Comparison of ENCODE assay signal across 8 cellular contexts in genomic region chr14:89365071-89365801, GRCh38. TPM values are rescaled to one million over a fixed set of nuclear protein-coding genes. Genes with fewer than 3 reads are reported as not detected.
DNase-seq lines count a peak whose midpoint lies in the region; ATAC-seq and TF ChIP-seq lines count a peak whose summit lies in the region.

No MANE protein-coding gene starts in this region.

- H3K36me3 Mint-ChIP-seq in activated B cell treated with CpG ODN at 0.5 μM for 24 hours (ENCODE audit: low read depth) (peaks cover 7% of the 10 kb centered on the region), endothelial cell (ENCODE audit: low read depth, unreplicated experiment) (peaks cover 10% of the 10 kb centered on the region)

- no peaks in the 10 kb centered on the region for H3K27me3 ChIP-seq in vagina

- ATAC-seq in HG03196 (IDR thresholded peaks at IDR 0.05; ENCODE audit: unreplicated experiment), result peak; percentile 92
- peak; percentile 93 for ATAC-seq in activated B cell treated with CpG ODN at 0.5 μM for 24 hours (ENCODE audit: low read depth)

- no peak overlapping the region for H3K27ac ChIP-seq in vagina

- H3K27me3 Mint-ChIP-seq in activated B cell treated with CpG ODN at 0.5 μM for 24 hours, result no peaks in the 10 kb centered on the region
- H3K27me3 Mint-ChIP-seq in endothelial cell (ENCODE audit: unreplicated experiment), result peaks cover 4% of the 10 kb centered on the region

- no peaks in the 10 kb centered on the region for H3K36me3 ChIP-seq in vagina

- intact Hi-C loops in activated B cell treated with CpG ODN at 0.5 μM for 24 hours (cut with micrococcal nuclease) (loop anchor here (1.0 to 2.0 kb wide), 6 partner anchors 14 to 65 kb away; no protein-coding TSS in a partner anchor), vagina (cut with DNase I) (no loop called here)

- peaks cover 2% of the 10 kb centered on the region for H3K9me3 Mint-ChIP-seq in activated B cell treated with CpG ODN at 0.5 μM for 24 hours
- no peaks in the 10 kb centered on the region for H3K9me3 Mint-ChIP-seq in endothelial cell (ENCODE audit: unreplicated experiment)

- POLR2A ChIA-PET in activated B cell treated with CpG ODN at 0.5 μM for 24 hours (lab: Charles Lee), result interaction anchor here (0.5 to 3.3 kb wide), 19 partner anchors 10 to 187 kb away, joined by 3 to 43 read pairs (median 4); no protein-coding TSS in a partner anchor

- CTCF ChIA-PET in activated B cell treated with CpG ODN at 0.5 μM for 24 hours (lab: Charles Lee), result interaction anchor here (1.5 to 2.0 kb wide), 3 partner anchors 19 to 188 kb away, joined by 4 to 8 read pairs (median 8); no protein-coding TSS in a partner anchor

- peaks cover 63% of the 10 kb centered on the region for H3K4me1 ChIP-seq in vagina

- H3K4me1 Mint-ChIP-seq in activated B cell treated with CpG ODN at 0.5 μM for 24 hours (peaks cover 67% of the 10 kb centered on the region), endothelial cell (ENCODE audit: unreplicated experiment) (peaks cover 39% of the 10 kb centered on the region)

- H3K27ac Mint-ChIP-seq in activated B cell treated with CpG ODN at 0.5 μM for 24 hours (peak overlapping the region; percentile 94), endothelial cell (ENCODE audit: unreplicated experiment) (peak overlapping the region; percentile 84)

- H3K4me3 Mint-ChIP-seq in activated B cell treated with CpG ODN at 0.5 μM for 24 hours (peak overlapping the region; percentile 80), endothelial cell (ENCODE audit: unreplicated experiment) (no peak overlapping the region)

- DNase-seq in GM19238 (ENCODE audit: insufficient read length, low spot score), result peak; percentile 58
- peak; percentile 43 for DNase-seq in activated B cell treated with CpG ODN at 0.5 μM for 24 hours
- peak; percentile 23 for DNase-seq in endothelial cell (ENCODE audit: low spot score)
- peak; percentile 13 to 20 for DNase-seq in stimulated activated CD4-positive, alpha-beta T cell treated with anti-CD3 and anti-CD28 coated beads, Interleukin-1b, Interleukin-23, amount 100 ng/mL, for 1 hour (ENCODE audit: low read depth in 2 of 2)
- no peak for DNase-seq in SHP77 (lab: John Stamatoyannopoulos, UW)
- no peak for DNase-seq in vagina (ENCODE audit: extremely low spot score in 2 of 2)
- DNase-seq in hippocampal formation (lab: John Stamatoyannopoulos, UW), result no peak

- TF ChIP-seq CTCF in activated B cell treated with CpG ODN at 0.5 μM for 24 hours (IDR thresholded peaks at IDR 0.05) (no peak), endothelial cell (IDR thresholded peaks at IDR 0.05; ENCODE audit: unreplicated experiment) (no peak), vagina (IDR thresholded peaks at IDR 0.05) (no peak)

- no peak for TF ChIP-seq POLR2A in vagina (IDR thresholded peaks at IDR 0.05)

- no peaks in the 10 kb centered on the region for H3K9me3 ChIP-seq in vagina

- no peak overlapping the region for H3K4me3 ChIP-seq in vagina

RNA-seq across cellular contexts. Expression of gene FOXN3, which starts 51.8 kb away (rescaled TPM):
- total RNA-seq in activated B cell treated with CpG ODN at 0.5 μM for 24 hours (88.2 and 106 TPM in 2 replicates), endothelial cell (ENCODE audit: unreplicated experiment) (108 TPM), vagina (111 TPM)

Comparison
In these comparisons a context has a peak if more than half of its experiments do, and no peak if none do; other contexts are left out.
1. DNase-seq: peak in GM19238 (single experiment), activated B cell treated with CpG ODN at 0.5 μM for 24 hours (single experiment), endothelial cell (single experiment) and stimulated activated CD4-positive, alpha-beta T cell treated with anti-CD3 and anti-CD28 coated beads, Interleukin-1b, Interleukin-23, amount 100 ng/mL, for 1 hour (2 of 2); none in SHP77 (0 of 2), vagina (0 of 2) and hippocampal formation (0 of 2).